Comparison of ENCODE assay signal across 21 cellular contexts in genomic region chr3:188533612-188534357, GRCh38.
DNase-seq lines count a peak whose midpoint lies in the region; ATAC-seq and TF ChIP-seq lines count a peak whose summit lies in the region.
"Had no signal": no experiment of that assay in that cellular context is flagged by ENCODE, and none has a peak within 500 bp of the region (broad histone marks: within the 10 kb centered on the region; RNA-seq: fewer than 3 reads in every experiment).

No MANE protein-coding gene starts in this region.

- in situ Hi-C loops in HAP-1 (cut with MboI; ENCODE audit: low sequenced_read_pairs): no loop called here

- H3K36me3 ChIP-seq in smooth muscle cell (ENCODE audit: low read depth): no peaks in the 10 kb centered on the region
- no peaks in the 10 kb centered on the region for H3K36me3 ChIP-seq in HAP-1 (replicated peaks)
- H3K36me3 ChIP-seq: thoracic aorta had no signal

- peak overlapping the region; percentile 17 for H3K4me2 ChIP-seq in smooth muscle cell

- H3K27me3 ChIP-seq in smooth muscle cell (ENCODE audit: low read depth): no peaks in the 10 kb centered on the region
- no peaks in the 10 kb centered on the region for H3K27me3 ChIP-seq in HAP-1 (ENCODE audit: low read depth)

- H3F3A ChIP-seq in smooth muscle cell (ENCODE audit: low read depth): no peaks in the 10 kb centered on the region

- no peak for TF ChIP-seq CTCF in HFFc6 (IDR thresholded peaks at IDR 0.05)
- no peak for TF ChIP-seq CTCF in smooth muscle cell (IDR thresholded peaks at IDR 0.05; ENCODE audit: borderline replicate concordance, insufficient read depth, poor library complexity, severe bottlenecking)

- H3K27ac ChIP-seq in smooth muscle cell (ENCODE audit: low read depth): peak overlapping the region; percentile 71
- H3K27ac ChIP-seq: coronary artery had no signal

- peaks cover 51% of the 10 kb centered on the region for H3K79me2 ChIP-seq in smooth muscle cell (ENCODE audit: low read depth)

- peaks cover 74% of the 10 kb centered on the region for H3K4me1 Mint-ChIP-seq in HFFc6 (ENCODE audit: low read depth)
- H3K4me1 Mint-ChIP-seq: activated CD4-positive, alpha-beta memory T cell treated with anti-CD3 and anti-CD28 coated beads, Interleukin-2, amount 10 ng/mL, durations not matched to agents 7 days and 5 days had no signal

- H2AFZ ChIP-seq in smooth muscle cell (ENCODE audit: low read depth): no peak overlapping the region

- no peak overlapping the region for H3K9ac ChIP-seq in smooth muscle cell (ENCODE audit: low read depth)

- WGBS in smooth muscle cell (ENCODE audit: low lambda C conversion rate): 76% methylated on average over 4 of the region's 4 CpGs

- H3K27ac Mint-ChIP-seq in HFFc6: peak overlapping the region; percentile 57
- H3K27ac Mint-ChIP-seq: activated CD4-positive, alpha-beta memory T cell treated with anti-CD3 and anti-CD28 coated beads, Interleukin-2, amount 10 ng/mL, durations not matched to agents 7 days and 5 days; activated naive CD8-positive, alpha-beta T cell treated with anti-CD3 and anti-CD28 coated beads, Interleukin-2, amount 50 U/mL, for 24 hours had no signal

- no peaks in the 10 kb centered on the region; the same call in 1 of the 2 replicates for H3K27me3 Mint-ChIP-seq in HFFc6 (ENCODE audit: insufficient read depth)
- H3K27me3 Mint-ChIP-seq: activated CD4-positive, alpha-beta memory T cell treated with anti-CD3 and anti-CD28 coated beads, Interleukin-2, amount 10 ng/mL, durations not matched to agents 7 days and 5 days; activated naive CD8-positive, alpha-beta T cell treated with anti-CD3 and anti-CD28 coated beads, Interleukin-2, amount 50 U/mL, for 24 hours; CD8-positive, alpha-beta memory T cell had no signal

- peak overlapping the region; percentile 45 for H3K4me3 Mint-ChIP-seq in HFFc6
- H3K4me3 Mint-ChIP-seq: activated CD4-positive, alpha-beta memory T cell treated with anti-CD3 and anti-CD28 coated beads, Interleukin-2, amount 10 ng/mL, durations not matched to agents 7 days and 5 days; activated naive CD8-positive, alpha-beta T cell treated with anti-CD3 and anti-CD28 coated beads, Interleukin-2, amount 50 U/mL, for 24 hours; CD8-positive, alpha-beta memory T cell had no signal

- no peak for DNase-seq in HFFc6
- peak; percentile 11 for DNase-seq in SW480 (ENCODE audit: low spot score)
- DNase-seq in fibroblast of peridontal ligament (ENCODE audit: extremely low read depth): peak; percentile 41
- no peak for DNase-seq in smooth muscle cell (lab: John Stamatoyannopoulos, UW; ENCODE audit: unreplicated experiment)
- DNase-seq in stimulated activated CD8-positive, alpha-beta memory T cell treated with anti-CD3 and anti-CD28 coated beads, Interleukin-4, amount 100 ng/mL, for 48 hours: no peak
- no peak for DNase-seq in HAP-1 (ENCODE audit: low spot score in 2 of 2)
- DNase-seq: activated CD4-positive, alpha-beta memory T cell treated with anti-CD3 and anti-CD28 coated beads, Interleukin-2, amount 10 ng/mL, durations not matched to agents 7 days and 5 days; activated gamma-delta T cell; activated naive CD8-positive, alpha-beta T cell treated with anti-CD3 and anti-CD28 coated beads, Interleukin-2, amount 50 U/mL, for 24 hours; AML-193; CD8-positive, alpha-beta memory T cell; DMS153; hippocampal formation; NCI-H2171 treated with DMSO at 0.1 percent for 48 hours; NCI-H69; stimulated activated naive CD4-positive, alpha-beta T cell had no signal

- no peaks in the 10 kb centered on the region for H3K4me1 ChIP-seq in smooth muscle cell (ENCODE audit: low read depth)
- no peaks in the 10 kb centered on the region for H3K4me1 ChIP-seq in HAP-1

- no peak overlapping the region for H3K4me3 ChIP-seq in smooth muscle cell
- no peak overlapping the region for H3K4me3 ChIP-seq in HAP-1
- H3K4me3 ChIP-seq: coronary artery, K562, skin epidermis, thoracic aorta had no signal

- ATAC-seq in HG02623 (IDR thresholded peaks at IDR 0.05; ENCODE audit: unreplicated experiment): no peak
- ATAC-seq: activated naive CD8-positive, alpha-beta T cell treated with anti-CD3 and anti-CD28 coated beads, Interleukin-2, amount 50 U/mL, for 24 hours; K562 had no signal

- H4K20me1 ChIP-seq in smooth muscle cell (ENCODE audit: low read depth): peaks cover 20% of the 10 kb centered on the region

- H3K9me3 Mint-ChIP-seq in HFFc6: no peaks in the 10 kb centered on the region
- H3K9me3 Mint-ChIP-seq: activated CD4-positive, alpha-beta memory T cell treated with anti-CD3 and anti-CD28 coated beads, Interleukin-2, amount 10 ng/mL, durations not matched to agents 7 days and 5 days; activated naive CD8-positive, alpha-beta T cell treated with anti-CD3 and anti-CD28 coated beads, Interleukin-2, amount 50 U/mL, for 24 hours; CD8-positive, alpha-beta memory T cell had no signal

- H3K9me3 ChIP-seq in smooth muscle cell (replicated peaks; ENCODE audit: low read depth) (no peaks in the 10 kb centered on the region), HAP-1 (no peaks in the 10 kb centered on the region)
- H3K9me3 ChIP-seq: thoracic aorta had no signal

- H3K36me3 Mint-ChIP-seq in HFFc6 (ENCODE audit: low read depth): peaks cover 26% of the 10 kb centered on the region

Comparison
In these comparisons a context has a peak if more than half of its experiments do, and no peak if none do; other contexts are left out.
1. DNase-seq: peak in SW480 (single experiment) and fibroblast of peridontal ligament (single experiment); none in HFFc6 (single experiment), smooth muscle cell (single experiment), stimulated activated CD8-positive, alpha-beta memory T cell treated with anti-CD3 and anti-CD28 coated beads, Interleukin-4, amount 100 ng/mL, for 48 hours (single experiment) and HAP-1 (0 of 2).